In the genomic region with DNA sequence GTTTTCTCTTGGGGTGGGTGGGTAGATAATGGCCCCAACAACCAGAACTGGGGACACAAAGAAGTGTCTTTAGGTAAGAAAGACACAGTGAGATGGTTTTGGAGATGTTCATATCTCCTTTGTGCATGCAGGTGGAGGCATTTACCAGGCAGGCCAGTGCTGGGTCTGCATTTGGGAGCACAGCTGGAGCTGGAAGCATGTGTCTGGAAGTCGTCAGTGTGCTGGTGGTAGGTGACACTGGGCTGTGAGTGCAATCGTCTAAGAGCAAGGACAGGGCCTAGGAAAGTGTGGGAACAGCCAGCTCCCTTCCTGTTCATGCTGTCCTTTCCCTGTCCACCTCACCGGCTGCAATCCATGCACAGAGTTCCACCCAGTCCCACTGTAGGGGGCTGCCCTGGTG, we compare ENCODE assay signal across 22 cellular contexts.
DNase-seq lines count a peak whose midpoint lies in the region; ATAC-seq and TF ChIP-seq lines count a peak whose summit lies in the region.
"Had no signal": no experiment of that assay in that cellular context is flagged by ENCODE, and none has a peak within 500 bp of the region (broad histone marks: within the 10 kb centered on the region; RNA-seq: fewer than 3 reads in every experiment).

No MANE protein-coding gene starts in this region.

- ATAC-seq in left ventricle myocardium superior (peak; percentile 28), left cardiac atrium (no peak), HG03097 (IDR thresholded peaks at IDR 0.05; ENCODE audit: low FRiP score, unreplicated experiment) (no peak)
- ATAC-seq: A549, GM23338 had no signal

- no peaks in the 10 kb centered on the region for H3K27me3 ChIP-seq in spleen (replicated peaks in 1 of 7)

- no peaks in the 10 kb centered on the region for H3K4me1 ChIP-seq in spleen
- H3K4me1 ChIP-seq: A549, HAP-1 had no signal

- WGBS in spleen, 5 donors = 46 to 83% (median 66%) methylated on average over 3 of the region's 3 CpGs

- H3K27ac ChIP-seq in spleen = no peak overlapping the region
- H3K27ac ChIP-seq: A549 had no signal

- H3K9me3 ChIP-seq in spleen = peaks cover 0 to 4% (median 0%) of the 10 kb centered on the region in 8 donors
- H3K9me3 ChIP-seq: A549, HAP-1 had no signal

- intact Hi-C loops in left ventricle myocardium superior (cut with micrococcal nuclease) = no loop called here
- intact Hi-C loops in left cardiac atrium (cut with DNase I) = no loop called here
- intact Hi-C loops in spleen (cut with DNase I; ENCODE audit: low total_unique reads) = no loop called here

- no peak for TF ChIP-seq CTCF in spleen (IDR thresholded peaks at IDR 0.05 in 8 of 11, conservative IDR thresholded peaks at IDR 0.05 in 3 of 11)

- H3K4me3 ChIP-seq in spleen = no peak overlapping the region
- H3K4me3 ChIP-seq: A549, GM23338, HAP-1 had no signal

- no peak for TF ChIP-seq POLR2A in spleen (IDR thresholded peaks at IDR 0.05)

- DNase-seq in left ventricle myocardium superior = no peak
- DNase-seq in left cardiac atrium = no peak
- peak; percentile 80 for DNase-seq in SK-N-DZ (ENCODE audit: low spot score)
- peak; percentile 64 for DNase-seq in islet precursor cell
- peak; percentile 49 for DNase-seq in spleen
- no peak for DNase-seq in putamen (ENCODE audit: low spot score)
- no peak for DNase-seq in NCI-H187 (lab: John Stamatoyannopoulos, UW)
- DNase-seq: 8988T; ACHN; AML-193; C1 segment of cervical spinal cord; Calu3; CD4-positive, alpha-beta memory T cell; COR-L47; DMS53; DMS79 treated with DMSO at 0.1 percent for 48 hours; GF-D8; HFFc6 had no signal

- no peaks in the 10 kb centered on the region for H3K36me3 ChIP-seq in spleen
- H3K36me3 ChIP-seq: HAP-1 had no signal

Comparison
In these comparisons a context has a peak if more than half of its experiments do, and no peak if none do; other contexts are left out.
1. DNase-seq: peak in SK-N-DZ (single experiment), islet precursor cell (single experiment) and spleen (single experiment); none in left ventricle myocardium superior (single experiment), left cardiac atrium (single experiment), putamen (single experiment) and NCI-H187 (0 of 2).